In the genomic region with DNA sequence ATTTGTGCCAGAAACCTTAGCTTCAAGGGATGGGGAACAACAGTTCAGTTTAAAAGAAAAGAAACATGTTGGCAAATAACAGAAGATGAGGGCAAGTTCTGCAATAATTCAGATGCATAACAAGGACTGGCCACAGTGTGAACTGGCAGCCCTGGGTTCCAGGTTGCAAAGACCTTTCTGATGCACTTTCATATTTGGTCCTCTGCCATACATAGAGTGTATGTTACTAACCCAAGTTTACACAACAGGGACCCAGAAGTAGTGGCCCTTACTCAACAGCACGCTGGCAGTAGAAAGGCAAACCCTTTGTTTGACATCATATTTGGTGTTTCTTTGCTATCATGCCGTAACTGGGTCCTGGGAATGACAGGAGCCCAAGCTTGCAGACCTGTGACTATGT, we compare ENCODE assay signal across 18 cellular contexts.
DNase-seq lines count a peak whose midpoint lies in the region; ATAC-seq and TF ChIP-seq lines count a peak whose summit lies in the region.
"Had no signal": no experiment of that assay in that cellular context is flagged by ENCODE, and none has a peak within 500 bp of the region (broad histone marks: within the 10 kb centered on the region; RNA-seq: fewer than 3 reads in every experiment).

No MANE protein-coding gene starts in this region.

- peaks cover 46% of the 10 kb centered on the region for H3K36me3 ChIP-seq in neutrophil

- peak overlapping the region; percentile 58 for H3K27ac Mint-ChIP-seq in activated naive CD4-positive, alpha-beta T cell treated with anti-CD3 and anti-CD28 coated beads, Interleukin-2, amount 10 ng/mL, durations not matched to agents 7 days and 5 days
- H3K27ac Mint-ChIP-seq in glutamatergic neuron (ENCODE audit: unreplicated experiment), result peak overlapping the region; percentile 45
- H3K27ac Mint-ChIP-seq in nephron progenitor cell, result no peak overlapping the region
- H3K27ac Mint-ChIP-seq: GM23338 had no signal

- H3K27me3 Mint-ChIP-seq in activated naive CD4-positive, alpha-beta T cell treated with anti-CD3 and anti-CD28 coated beads, Interleukin-2, amount 10 ng/mL, durations not matched to agents 7 days and 5 days, result no peaks in the 10 kb centered on the region
- H3K27me3 Mint-ChIP-seq in glutamatergic neuron (ENCODE audit: unreplicated experiment) (peaks cover 3% of the 10 kb centered on the region), nephron progenitor cell (ENCODE audit: low read depth, poor library complexity) (peaks cover 8% of the 10 kb centered on the region)

- no peak for TF ChIP-seq CTCF in glutamatergic neuron (IDR thresholded peaks at IDR 0.05; ENCODE audit: partially characterized antibody, unreplicated experiment)
- TF ChIP-seq CTCF in neutrophil (IDR thresholded peaks at IDR 0.05), result no peak
- no peak for TF ChIP-seq CTCF in nephron progenitor cell (IDR thresholded peaks at IDR 0.05)

- peaks cover 66% of the 10 kb centered on the region for H3K36me3 Mint-ChIP-seq in activated naive CD4-positive, alpha-beta T cell treated with anti-CD3 and anti-CD28 coated beads, Interleukin-2, amount 10 ng/mL, durations not matched to agents 7 days and 5 days
- no peaks in the 10 kb centered on the region for H3K36me3 Mint-ChIP-seq in glutamatergic neuron (ENCODE audit: unreplicated experiment)
- H3K36me3 Mint-ChIP-seq in nephron progenitor cell (ENCODE audit: low read depth), result no peaks in the 10 kb centered on the region

- no peaks in the 10 kb centered on the region for H3K9me3 Mint-ChIP-seq in activated naive CD4-positive, alpha-beta T cell treated with anti-CD3 and anti-CD28 coated beads, Interleukin-2, amount 10 ng/mL, durations not matched to agents 7 days and 5 days
- H3K9me3 Mint-ChIP-seq in glutamatergic neuron (ENCODE audit: unreplicated experiment) (peaks cover 5% of the 10 kb centered on the region), nephron progenitor cell (peaks cover 12% of the 10 kb centered on the region)

- H3K4me3 ChIP-seq in neutrophil (ENCODE audit: low read depth in 1 of 2, low read length in 1 of 2), result no peak overlapping the region
- H3K4me3 ChIP-seq: GM12878, GM23338 had no signal

- ATAC-seq in SK-N-SH treated with all-trans-retinoic acid at 6 μM for 48 hours, result no peak
- ATAC-seq in GM21723 (IDR thresholded peaks at IDR 0.05; ENCODE audit: unreplicated experiment), result no peak
- no peak for ATAC-seq in HG02588 (IDR thresholded peaks at IDR 0.05; ENCODE audit: unreplicated experiment)
- ATAC-seq: GM12878, GM23338, HCT116 had no signal

- peak overlapping the region; percentile 60 for H3K27ac ChIP-seq in neutrophil

- CTCF ChIA-PET in activated naive CD4-positive, alpha-beta T cell treated with anti-CD3 and anti-CD28 coated beads, Interleukin-2, amount 10 ng/mL, durations not matched to agents 7 days and 5 days (lab: Charles Lee), result no interaction called here

- DNase-seq in activated naive CD4-positive, alpha-beta T cell treated with anti-CD3 and anti-CD28 coated beads, Interleukin-2, amount 10 ng/mL, durations not matched to agents 7 days and 5 days, result no peak
- no peak for DNase-seq in activated naive CD4-positive, alpha-beta T cell treated with anti-CD3 and anti-CD28 coated beads, Interleukin-2, amount 50 U/mL, for 16 hours
- no peak for DNase-seq in glutamatergic neuron
- no peak for DNase-seq in nephron progenitor cell
- DNase-seq: 8988T; GDM1; NCI-H187; NCI-H345; NCI-H526; NK-92 treated with Interleukin-12 subunit alpha and Interleukin-12 subunit beta, amount 100 ng/mL, for 24 hours; SHP77 had no signal

- no peaks in the 10 kb centered on the region for H3K9me3 ChIP-seq in neutrophil

- H3K27me3 ChIP-seq in neutrophil, result no peaks in the 10 kb centered on the region

- H3K4me1 ChIP-seq in neutrophil (ENCODE audit: control insufficient read depth in 1 of 2, insufficient read depth in 1 of 2, low read depth in 1 of 2, low read length in 1 of 2), result peaks cover 10 to 27% of the 10 kb centered on the region in 2 experiments

- H3K4me1 Mint-ChIP-seq in activated naive CD4-positive, alpha-beta T cell treated with anti-CD3 and anti-CD28 coated beads, Interleukin-2, amount 10 ng/mL, durations not matched to agents 7 days and 5 days, result peaks cover 30% of the 10 kb centered on the region
- H3K4me1 Mint-ChIP-seq in glutamatergic neuron (ENCODE audit: low read depth, unreplicated experiment) (peaks cover 46% of the 10 kb centered on the region), nephron progenitor cell (peaks cover 49% of the 10 kb centered on the region)
- H3K4me1 Mint-ChIP-seq: GM23338 had no signal

- H3K4me3 Mint-ChIP-seq in activated naive CD4-positive, alpha-beta T cell treated with anti-CD3 and anti-CD28 coated beads, Interleukin-2, amount 10 ng/mL, durations not matched to agents 7 days and 5 days, result no peak overlapping the region
- H3K4me3 Mint-ChIP-seq in glutamatergic neuron (ENCODE audit: unreplicated experiment) (no peak overlapping the region), nephron progenitor cell (no peak overlapping the region)
- H3K4me3 Mint-ChIP-seq: GM23338 had no signal

TF ChIP-seq in SK-N-SH treated with all-trans-retinoic acid at 6 μM for 48 hours, 23 proteins besides CTCF, POLR2A, EP300 and RAD21:
- TF ChIP-seq OSR1 (CRISPR knock-in tag; IDR thresholded peaks at IDR 0.05), result no peak
- TF ChIP-seq ARNTL (CRISPR knock-in tag; IDR thresholded peaks at IDR 0.05; ENCODE audit: borderline replicate concordance, low read depth), result no peak
- TF ChIP-seq CREB5 (CRISPR knock-in tag; IDR thresholded peaks at IDR 0.05; ENCODE audit: low read depth), result no peak
- no peak for TF ChIP-seq ISL1 (CRISPR knock-in tag; IDR thresholded peaks at IDR 0.05)
- TF ChIP-seq ZNF70 (CRISPR knock-in tag; IDR thresholded peaks at IDR 0.05), result no peak
- TF ChIP-seq PPARA (CRISPR knock-in tag; IDR thresholded peaks at IDR 0.05; ENCODE audit: borderline replicate concordance), result no peak
- no peak for TF ChIP-seq SNAI2 (CRISPR knock-in tag; IDR thresholded peaks at IDR 0.05)
- TF ChIP-seq CSRNP3 (CRISPR knock-in tag; IDR thresholded peaks at IDR 0.05), result no peak
